Comparison of ENCODE assay signal across 8 cellular contexts in genomic region chr14:63745858-63746425, GRCh38. TPM values are rescaled to one million over a fixed set of nuclear protein-coding genes. Genes with fewer than 3 reads are reported as not detected.
DNase-seq lines count a peak whose midpoint lies in the region; ATAC-seq and TF ChIP-seq lines count a peak whose summit lies in the region.

No MANE protein-coding gene starts in this region.

- TF ChIP-seq EP300 in SK-N-SH (IDR thresholded peaks at IDR 0.05; ENCODE audit: borderline replicate concordance in 1 of 2, low read depth in 1 of 2, low read length in 1 of 2), result no peak

- TF ChIP-seq CTCF in SK-N-SH (IDR thresholded peaks at IDR 0.05), result no peak
- TF ChIP-seq CTCF in hepatocyte (IDR thresholded peaks at IDR 0.05; ENCODE audit: poor library complexity), result no peak

- H3K4me1 ChIP-seq in SK-N-SH (ENCODE audit: control insufficient read depth in 1 of 2, insufficient read depth in 2 of 2, low read depth in 1 of 2, low read length in 1 of 2) (no peaks in the 10 kb centered on the region), hepatocyte (ENCODE audit: insufficient read depth) (no peaks in the 10 kb centered on the region)

- DNase-seq in SK-N-SH (no peak), T-helper 17 cell (no peak), SW 1271 (lab: John Stamatoyannopoulos, UW) (no peak), cerebellar nuclear complex (lab: John Stamatoyannopoulos, UW) (no peak), hepatocyte (ENCODE audit: low spot score) (no peak)
- no peak for DNase-seq in stimulated activated effector memory CD8-positive, alpha-beta T cell treated with anti-CD3 and anti-CD28 coated beads, Interleukin-12 subunit alpha, Interleukin-12 subunit beta, amount 100 ng/mL, for 72 hours (ENCODE audit: low spot score in 2 of 2)

- H3K4me2 ChIP-seq in SK-N-SH (no peak overlapping the region), hepatocyte (no peak overlapping the region)

- H3K36me3 ChIP-seq in SK-N-SH (replicated peaks in 1 of 2; ENCODE audit: control insufficient read depth in 1 of 2, insufficient read depth in 2 of 2, low read length in 1 of 2) (no peaks in the 10 kb centered on the region), hepatocyte (replicated peaks; ENCODE audit: insufficient read depth, low read depth) (no peaks in the 10 kb centered on the region)

- no peak overlapping the region for H3K27ac ChIP-seq in SK-N-SH (ENCODE audit: low read depth in 2 of 2, low read length in 1 of 2)
- no peak overlapping the region for H3K27ac ChIP-seq in hepatocyte

- no peak overlapping the region for H3K9ac ChIP-seq in SK-N-SH

- no peak overlapping the region for H3K4me3 Mint-ChIP-seq in T-helper 17 cell
- H3K4me3 Mint-ChIP-seq in stimulated activated effector memory CD8-positive, alpha-beta T cell treated with anti-CD3 and anti-CD28 coated beads, Interleukin-12 subunit alpha, Interleukin-12 subunit beta, amount 100 ng/mL, for 72 hours, result no peak overlapping the region

- no peaks in the 10 kb centered on the region for H3K36me3 Mint-ChIP-seq in T-helper 17 cell (ENCODE audit: low read depth)
- peaks cover 5% of the 10 kb centered on the region for H3K36me3 Mint-ChIP-seq in stimulated activated effector memory CD8-positive, alpha-beta T cell treated with anti-CD3 and anti-CD28 coated beads, Interleukin-12 subunit alpha, Interleukin-12 subunit beta, amount 100 ng/mL, for 72 hours

- H3K27me3 Mint-ChIP-seq in T-helper 17 cell, result no peaks in the 10 kb centered on the region

- no peaks in the 10 kb centered on the region for H3K9me3 ChIP-seq in SK-N-SH
- no peaks in the 10 kb centered on the region for H3K9me3 ChIP-seq in T-helper 17 cell (ENCODE audit: control insufficient read depth, low read length, poor library complexity, severe bottlenecking)
- no peaks in the 10 kb centered on the region for H3K9me3 ChIP-seq in hepatocyte (ENCODE audit: low read depth)

- H4K20me1 ChIP-seq in SK-N-SH (ENCODE audit: insufficient read depth) (no peaks in the 10 kb centered on the region), hepatocyte (ENCODE audit: insufficient read depth, poor library complexity, severe bottlenecking) (no peaks in the 10 kb centered on the region)

- H3K9me3 Mint-ChIP-seq in stimulated activated effector memory CD8-positive, alpha-beta T cell treated with anti-CD3 and anti-CD28 coated beads, Interleukin-12 subunit alpha, Interleukin-12 subunit beta, amount 100 ng/mL, for 72 hours, result no peaks in the 10 kb centered on the region

- no peaks in the 10 kb centered on the region for H3F3A ChIP-seq in SK-N-SH (replicated peaks; ENCODE audit: insufficient read depth)

- no peaks in the 10 kb centered on the region for H3K79me2 ChIP-seq in SK-N-SH (ENCODE audit: insufficient read depth)
- H3K79me2 ChIP-seq in hepatocyte, result no peaks in the 10 kb centered on the region

- no peak for ATAC-seq in SK-N-SH treated with all-trans-retinoic acid at 6 μM for 48 hours
- ATAC-seq in HG03025 (IDR thresholded peaks at IDR 0.05; ENCODE audit: low FRiP score, unreplicated experiment), result peak; percentile 65
- ATAC-seq in T-helper 17 cell, result peak; percentile 85
- ATAC-seq in stimulated activated effector memory CD8-positive, alpha-beta T cell treated with anti-CD3 and anti-CD28 coated beads, Interleukin-12 subunit alpha, Interleukin-12 subunit beta, amount 100 ng/mL, for 72 hours, result peak; percentile 58

- H3K4me1 Mint-ChIP-seq in T-helper 17 cell, result peaks cover 12% of the 10 kb centered on the region
- H3K4me1 Mint-ChIP-seq in stimulated activated effector memory CD8-positive, alpha-beta T cell treated with anti-CD3 and anti-CD28 coated beads, Interleukin-12 subunit alpha, Interleukin-12 subunit beta, amount 100 ng/mL, for 72 hours, result peaks cover 13% of the 10 kb centered on the region

- H3K9me2 ChIP-seq in SK-N-SH (no peaks in the 10 kb centered on the region), hepatocyte (replicated peaks; ENCODE audit: insufficient read depth) (no peaks in the 10 kb centered on the region)

- H3K27ac Mint-ChIP-seq in T-helper 17 cell, result peak overlapping the region; percentile 86
- no peak overlapping the region for H3K27ac Mint-ChIP-seq in stimulated activated effector memory CD8-positive, alpha-beta T cell treated with anti-CD3 and anti-CD28 coated beads, Interleukin-12 subunit alpha, Interleukin-12 subunit beta, amount 100 ng/mL, for 72 hours

- peak; percentile 15; the same call in 1 of the 2 replicates for TF ChIP-seq RAD21 in SK-N-SH (IDR thresholded peaks at IDR 0.05; ENCODE audit: low read length)

- no peak overlapping the region for H2AFZ ChIP-seq in SK-N-SH (ENCODE audit: low read depth)
- H2AFZ ChIP-seq in hepatocyte, result no peak overlapping the region

- H3K27me3 ChIP-seq in SK-N-SH (ENCODE audit: insufficient read depth), result no peaks in the 10 kb centered on the region
- no peaks in the 10 kb centered on the region for H3K27me3 ChIP-seq in hepatocyte

- 34% methylated on average over 4 of the region's 4 CpGs for whole genome bisulfite sequencing in SK-N-SH (ENCODE audit: low lambda C conversion rate)
- 52% methylated on average over 4 of the region's 4 CpGs for WGBS in hepatocyte (ENCODE audit: low lambda C conversion rate, missing lambda C conversion rate)

- POLR2A ChIA-PET in SK-N-SH (lab: Yijun Ruan, JAX), result no interaction called here

- CTCF ChIA-PET in SK-N-SH (lab: Yijun Ruan, JAX), result interaction anchor here (0.7 to 1.9 kb wide), 2 partner anchors 8 to 24 kb away, joined by 4 to 8 read pairs; no protein-coding TSS in a partner anchor

- H3K4me3 ChIP-seq in SK-N-SH (ENCODE audit: low read depth in 2 of 2, low read length in 1 of 2) (no peak overlapping the region), hepatocyte (no peak overlapping the region)

TF ChIP-seq in SK-N-SH, 30 proteins besides CTCF, POLR2A, EP300 and RAD21 (continues in another document):
- no peak for TF ChIP-seq YY1 (IDR thresholded peaks at IDR 0.05; ENCODE audit: low read depth)
- TF ChIP-seq USF2 (IDR thresholded peaks at IDR 0.05; ENCODE audit: borderline replicate concordance, low read depth, low read length), result no peak

TF ChIP-seq in SK-N-SH treated with all-trans-retinoic acid at 6 μM for 48 hours, 23 proteins besides CTCF, POLR2A, EP300 and RAD21:
- TF ChIP-seq ZFP30 (CRISPR knock-in tag; IDR thresholded peaks at IDR 0.05) (no peak), ISL1 (CRISPR knock-in tag; IDR thresholded peaks at IDR 0.05) (no peak), ARNTL (CRISPR knock-in tag; IDR thresholded peaks at IDR 0.05; ENCODE audit: borderline replicate concordance, low read depth) (no peak), OSR1 (CRISPR knock-in tag; IDR thresholded peaks at IDR 0.05) (no peak), TOX (CRISPR knock-in tag; IDR thresholded peaks at IDR 0.05; ENCODE audit: borderline replicate concordance) (no peak), ZNF565 (CRISPR knock-in tag; conservative IDR thresholded peaks at IDR 0.05; ENCODE audit: low read depth) (no peak), PPARA (CRISPR knock-in tag; IDR thresholded peaks at IDR 0.05; ENCODE audit: borderline replicate concordance) (no peak)
- TF ChIP-seq, protein P1, sequence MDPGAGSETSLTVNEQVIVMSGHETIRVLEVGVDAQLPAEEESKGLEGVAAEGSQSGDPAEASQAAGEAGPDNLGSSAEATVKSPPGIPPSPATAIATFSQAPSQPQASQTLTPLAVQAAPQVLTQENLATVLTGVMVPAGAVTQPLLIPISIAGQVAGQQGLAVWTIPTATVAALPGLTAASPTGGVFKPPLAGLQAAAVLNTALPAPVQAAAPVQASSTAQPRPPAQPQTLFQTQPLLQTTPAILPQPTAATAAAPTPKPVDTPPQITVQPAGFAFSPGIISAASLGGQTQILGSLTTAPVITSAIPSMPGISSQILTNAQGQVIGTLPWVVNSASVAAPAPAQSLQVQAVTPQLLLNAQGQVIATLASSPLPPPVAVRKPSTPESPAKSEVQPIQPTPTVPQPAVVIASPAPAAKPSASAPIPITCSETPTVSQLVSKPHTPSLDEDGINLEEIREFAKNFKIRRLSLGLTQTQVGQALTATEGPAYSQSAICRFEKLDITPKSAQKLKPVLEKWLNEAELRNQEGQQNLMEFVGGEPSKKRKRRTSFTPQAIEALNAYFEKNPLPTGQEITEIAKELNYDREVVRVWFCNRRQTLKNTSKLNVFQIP (CRISPR knock-in tag; IDR thresholded peaks at IDR 0.05; ENCODE audit: borderline replicate concordance, low read depth), result no peak
- TF ChIP-seq, protein P2, sequence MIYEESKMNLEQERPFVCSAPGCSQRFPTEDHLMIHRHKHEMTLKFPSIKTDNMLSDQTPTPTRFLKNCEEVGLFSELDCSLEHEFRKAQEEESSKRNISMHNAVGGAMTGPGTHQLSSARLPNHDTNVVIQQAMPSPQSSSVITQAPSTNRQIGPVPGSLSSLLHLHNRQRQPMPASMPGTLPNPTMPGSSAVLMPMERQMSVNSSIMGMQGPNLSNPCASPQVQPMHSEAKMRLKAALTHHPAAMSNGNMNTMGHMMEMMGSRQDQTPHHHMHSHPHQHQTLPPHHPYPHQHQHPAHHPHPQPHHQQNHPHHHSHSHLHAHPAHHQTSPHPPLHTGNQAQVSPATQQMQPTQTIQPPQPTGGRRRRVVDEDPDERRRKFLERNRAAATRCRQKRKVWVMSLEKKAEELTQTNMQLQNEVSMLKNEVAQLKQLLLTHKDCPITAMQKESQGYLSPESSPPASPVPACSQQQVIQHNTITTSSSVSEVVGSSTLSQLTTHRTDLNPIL (CRISPR knock-in tag; IDR thresholded peaks at IDR 0.05; ENCODE audit: low read depth), result no peak

RNA-seq across cellular contexts. Expression of gene SGPP1, which starts 18.1 kb away (rescaled TPM):
- polyA plus RNA-seq in SK-N-SH (2012; rRNA removed), result 8.1 and 8.4 TPM in 2 replicates
- polyA plus RNA-seq in SK-N-SH (2012; cell fraction: cytosol; rRNA removed), result 11.6 and 12.3 TPM in 2 replicates
- polyA plus RNA-seq in SK-N-SH (2012; cell fraction: nucleus; rRNA removed), result 3.3 and 6.0 TPM in 2 replicates
- total RNA-seq in T-helper 17 cell, result 10 to 100 TPM; 13.6 to 14.2 TPM
- total RNA-seq in hepatocyte, result 19.8 and 23.9 TPM in 2 replicates
- polyA plus RNA-seq in hepatocyte, result 12.0 and 17.8 TPM in 2 replicates
